Comparison of ENCODE assay signal across 16 cellular contexts in genomic region chr11:1845571-1846452, GRCh38. TPM values are rescaled to one million over a fixed set of nuclear protein-coding genes. Genes with fewer than 3 reads are reported as not detected.
DNase-seq lines count a peak whose midpoint lies in the region; ATAC-seq and TF ChIP-seq lines count a peak whose summit lies in the region.
"Had no signal": no experiment of that assay in that cellular context is flagged by ENCODE, and none has a peak within 500 bp of the region (broad histone marks: within the 10 kb centered on the region; RNA-seq: fewer than 3 reads in every experiment).

No MANE protein-coding gene starts in this region.

- H3K27ac Mint-ChIP-seq in CD8-positive, alpha-beta T cell = peak overlapping the region; percentile 87
- H3K27ac Mint-ChIP-seq in activated naive CD8-positive, alpha-beta T cell treated with anti-CD3 and anti-CD28 coated beads for 36 hours = no peak overlapping the region
- peak overlapping the region; percentile 83 to 98 (median 90) for H3K27ac Mint-ChIP-seq in naive thymus-derived CD8-positive, alpha-beta T cell
- H3K27ac Mint-ChIP-seq: endodermal cell had no signal

- no peak for TF ChIP-seq CTCF in CD8-positive, alpha-beta T cell (IDR thresholded peaks at IDR 0.05)

- peak in 2 of 7 experiments; percentile 51 to 52 for DNase-seq in CD8-positive, alpha-beta T cell
- DNase-seq in activated naive CD8-positive, alpha-beta T cell treated with anti-CD3 and anti-CD28 coated beads for 36 hours = no peak
- peak in 6 of 10 donors; percentile 32 to 54 (median 48) for DNase-seq in naive thymus-derived CD8-positive, alpha-beta T cell
- no peak for DNase-seq in NCI-H510A treated with DMSO at 0.1 percent for 48 hours (lab: John Stamatoyannopoulos, UW)
- no peak for DNase-seq in NCI-H524 (lab: John Stamatoyannopoulos, UW)
- DNase-seq in CD1c-positive myeloid dendritic cell (ENCODE audit: extremely low spot score) = no peak
- DNase-seq: endodermal cell; foreskin melanocyte; GDM1; stimulated activated CD4-positive, alpha-beta T cell treated with anti-CD3 and anti-CD28 coated beads, Interleukin-2, amount 100 ng/mL, for 48 hours had no signal

- H3K36me3 Mint-ChIP-seq in CD8-positive, alpha-beta T cell = no peaks in the 10 kb centered on the region
- no peaks in the 10 kb centered on the region for H3K36me3 Mint-ChIP-seq in activated naive CD8-positive, alpha-beta T cell treated with anti-CD3 and anti-CD28 coated beads for 36 hours
- no peaks in the 10 kb centered on the region for H3K36me3 Mint-ChIP-seq in naive thymus-derived CD8-positive, alpha-beta T cell

- H3K27me3 Mint-ChIP-seq in CD8-positive, alpha-beta T cell (ENCODE audit: low read depth) = no peaks in the 10 kb centered on the region
- peaks cover 8% of the 10 kb centered on the region for H3K27me3 Mint-ChIP-seq in activated naive CD8-positive, alpha-beta T cell treated with anti-CD3 and anti-CD28 coated beads for 36 hours
- H3K27me3 Mint-ChIP-seq in naive thymus-derived CD8-positive, alpha-beta T cell = no peaks in the 10 kb centered on the region

- CTCF ChIA-PET in CD8-positive, alpha-beta T cell (lab: Charles Lee) = interaction anchor here (1.6 to 3.9 kb wide), 3 partner anchors 13 to 306 kb away, joined by 5 to 19 read pairs (median 16); partner anchors contain the start of gene SYT8

- H3K4me2 ChIP-seq in BLaER1 treated with 17β-estradiol and CSF1 and Interleukin-3, amounts not matched to agents 10 nM and 100 nM = peak overlapping the region; percentile 80 to 100 (median 99)

- H3K4me1 Mint-ChIP-seq in CD8-positive, alpha-beta T cell (ENCODE audit: low read depth) = peaks cover 61% of the 10 kb centered on the region
- H3K4me1 Mint-ChIP-seq in activated naive CD8-positive, alpha-beta T cell treated with anti-CD3 and anti-CD28 coated beads for 36 hours = peaks cover 60% of the 10 kb centered on the region
- H3K4me1 Mint-ChIP-seq in naive thymus-derived CD8-positive, alpha-beta T cell = peaks cover 36 to 76% (median 75%) of the 10 kb centered on the region in 4 donors
- H3K4me1 Mint-ChIP-seq: endodermal cell had no signal

- H3K27ac ChIP-seq in BLaER1 treated with 17β-estradiol and CSF1 and Interleukin-3, amounts not matched to agents 10 nM and 100 nM = peak overlapping the region in 8 of 11 experiments; percentile 2 to 84 (median 72); a peak in 12 of 22 replicates
- no peak overlapping the region for H3K27ac ChIP-seq in CD8-positive, alpha-beta T cell (ENCODE audit: low read depth, low read length)
- H3K27ac ChIP-seq: breast epithelium, vagina had no signal

- no peaks in the 10 kb centered on the region for H3K9me3 ChIP-seq in BLaER1 treated with 17β-estradiol and CSF1 and Interleukin-3, amounts not matched to agents 10 nM and 100 nM (replicated peaks in 1 of 11)
- H3K9me3 ChIP-seq in CD8-positive, alpha-beta T cell (ENCODE audit: low read length) = no peaks in the 10 kb centered on the region
- H3K9me3 ChIP-seq: breast epithelium, vagina had no signal

- POLR2A ChIA-PET in CD8-positive, alpha-beta T cell (lab: Charles Lee) = interaction anchor here (0.5 to 1.6 kb wide), 2 partner anchors 43 to 76 kb away, joined by 3 read pairs; no protein-coding TSS in a partner anchor
- POLR2A ChIA-PET in naive thymus-derived CD8-positive, alpha-beta T cell (lab: Charles Lee) = interaction anchor here (1.2 to 12.6 kb wide), 5 partner anchors 9 to 145 kb away, joined by 4 to 163 read pairs (median 6); partner anchors contain the start of gene PRR33

- H3K4me1 ChIP-seq in BLaER1 treated with 17β-estradiol and CSF1 and Interleukin-3, amounts not matched to agents 10 nM and 100 nM = peaks cover 85 to 100% (median 97%) of the 10 kb centered on the region in 10 experiments
- peaks cover 68% of the 10 kb centered on the region for H3K4me1 ChIP-seq in CD8-positive, alpha-beta T cell (ENCODE audit: insufficient read depth, low read length)
- H3K4me1 ChIP-seq: breast epithelium had no signal

- H3K4me3 Mint-ChIP-seq in CD8-positive, alpha-beta T cell = peak overlapping the region; percentile 80
- peak overlapping the region; percentile 66 for H3K4me3 Mint-ChIP-seq in activated naive CD8-positive, alpha-beta T cell treated with anti-CD3 and anti-CD28 coated beads for 36 hours
- H3K4me3 Mint-ChIP-seq in naive thymus-derived CD8-positive, alpha-beta T cell = peak overlapping the region; percentile 66 to 94 (median 82)
- H3K4me3 Mint-ChIP-seq: endodermal cell had no signal

- peaks cover 0 to 6% (median 0%) of the 10 kb centered on the region in 11 experiments; a peak in 4 of 22 replicates for H3K27me3 ChIP-seq in BLaER1 treated with 17β-estradiol and CSF1 and Interleukin-3, amounts not matched to agents 10 nM and 100 nM
- no peaks in the 10 kb centered on the region for H3K27me3 ChIP-seq in CD8-positive, alpha-beta T cell (ENCODE audit: insufficient read depth, low read length)
- H3K27me3 ChIP-seq: breast epithelium, vagina had no signal

- H3K36me3 ChIP-seq in BLaER1 treated with 17β-estradiol and CSF1 and Interleukin-3, amounts not matched to agents 10 nM and 100 nM = no peaks in the 10 kb centered on the region
- H3K36me3 ChIP-seq in CD8-positive, alpha-beta T cell (ENCODE audit: insufficient read depth, low read length) = no peaks in the 10 kb centered on the region
- H3K36me3 ChIP-seq: breast epithelium, vagina had no signal

- peaks cover 0 to 10% (median 0%) of the 10 kb centered on the region in 11 experiments; a peak in 2 of 22 replicates for H4K20me1 ChIP-seq in BLaER1 treated with 17β-estradiol and CSF1 and Interleukin-3, amounts not matched to agents 10 nM and 100 nM

- H3K4me3 ChIP-seq in BLaER1 treated with 17β-estradiol and CSF1 and Interleukin-3, amounts not matched to agents 10 nM and 100 nM = no peak overlapping the region; a peak in 1 of 20 replicates
- H3K4me3 ChIP-seq in CD8-positive, alpha-beta T cell (ENCODE audit: low read depth, low read length) = peak overlapping the region; percentile 1
- H3K4me3 ChIP-seq: breast epithelium, vagina had no signal

- H3K9ac ChIP-seq in BLaER1 treated with 17β-estradiol and CSF1 and Interleukin-3, amounts not matched to agents 10 nM and 100 nM = peak overlapping the region in 7 of 11 experiments; percentile 9 to 71 (median 64); a peak in 13 of 22 replicates

- peak; percentile 68 for ATAC-seq in CD8-positive, alpha-beta T cell
- peak; percentile 70 to 83 for ATAC-seq in naive thymus-derived CD8-positive, alpha-beta T cell

- intact Hi-C loops in CD8-positive, alpha-beta T cell (cut with DNase I, micrococcal nuclease) = no loop called here

- H3K9me3 Mint-ChIP-seq in CD8-positive, alpha-beta T cell = no peaks in the 10 kb centered on the region
- H3K9me3 Mint-ChIP-seq in activated naive CD8-positive, alpha-beta T cell treated with anti-CD3 and anti-CD28 coated beads for 36 hours = no peaks in the 10 kb centered on the region
- no peaks in the 10 kb centered on the region for H3K9me3 Mint-ChIP-seq in naive thymus-derived CD8-positive, alpha-beta T cell
- H3K9me3 Mint-ChIP-seq: endodermal cell had no signal

RNA-seq across cellular contexts. Expression of gene TNNI2, which starts 7.0 kb away (rescaled TPM):
- under 1 TPM in 1 of 2 experiments, not detected in 1; 0.60 TPM for total RNA-seq in CD8-positive, alpha-beta T cell
- under 1 TPM in 1 of 2 experiments, not detected in 1; 0.31 TPM for total RNA-seq in activated naive CD8-positive, alpha-beta T cell treated with anti-CD3 and anti-CD28 coated beads for 36 hours
- not detected for total RNA-seq in naive thymus-derived CD8-positive, alpha-beta T cell
- polyA plus RNA-seq in naive thymus-derived CD8-positive, alpha-beta T cell = not detected
- total RNA-seq: endodermal cell, renal cortical epithelial cell, SK-MEL-5, vagina had no signal

RNA-seq across cellular contexts. Expression of gene LSP1, which starts 7.1 kb away (rescaled TPM):
- total RNA-seq in CD8-positive, alpha-beta T cell = 100 to 1,000 TPM; 190 to 191 TPM
- 100 to 1,000 TPM; 147 to 148 TPM for total RNA-seq in activated naive CD8-positive, alpha-beta T cell treated with anti-CD3 and anti-CD28 coated beads for 36 hours
- total RNA-seq in naive thymus-derived CD8-positive, alpha-beta T cell = 100 to 1,000 TPM; 287 to 295 TPM
- 100 to 1,000 TPM; 326 to 438 (median 338) TPM for polyA plus RNA-seq in naive thymus-derived CD8-positive, alpha-beta T cell
- total RNA-seq: endodermal cell, renal cortical epithelial cell, SK-MEL-5 had no signal

RNA-seq across cellular contexts. Expression of gene SYT8, which starts 11.0 kb away (rescaled TPM):
- total RNA-seq in CD8-positive, alpha-beta T cell = not detected
- total RNA-seq in activated naive CD8-positive, alpha-beta T cell treated with anti-CD3 and anti-CD28 coated beads for 36 hours = not detected
- not detected for total RNA-seq in naive thymus-derived CD8-positive, alpha-beta T cell
- not detected for polyA plus RNA-seq in naive thymus-derived CD8-positive, alpha-beta T cell
- total RNA-seq: endodermal cell, SK-MEL-5 had no signal

RNA-seq across cellular contexts. Expression of gene PRR33, which starts 45.9 kb away (rescaled TPM):
- not detected for total RNA-seq in CD8-positive, alpha-beta T cell
- under 1 TPM; 0.20 to 0.31 TPM for total RNA-seq in activated naive CD8-positive, alpha-beta T cell treated with anti-CD3 and anti-CD28 coated beads for 36 hours
- total RNA-seq in naive thymus-derived CD8-positive, alpha-beta T cell = not detected
- under 1 TPM; 0.06 to 0.15 (median 0.08) TPM for polyA plus RNA-seq in naive thymus-derived CD8-positive, alpha-beta T cell
- total RNA-seq: breast epithelium, endodermal cell, mucosa of gallbladder, renal cortical epithelial cell, SK-MEL-5, vagina had no signal

Comparison
In these comparisons a context has a peak if more than half of its experiments do, and no peak if none do; other contexts are left out.
1. DNase-seq: peak in naive thymus-derived CD8-positive, alpha-beta T cell (6 of 10); none in activated naive CD8-positive, alpha-beta T cell treated with anti-CD3 and anti-CD28 coated beads for 36 hours (single experiment), NCI-H510A treated with DMSO at 0.1 percent for 48 hours (single experiment), NCI-H524 (0 of 2) and CD1c-positive myeloid dendritic cell (single experiment).
2. Peak in every context shown above with its lines, with median percentiles within 50 percentile points of each other: H3K4me3 Mint-ChIP-seq.